ENCODE assay signal across 8 cellular contexts in the genomic region with DNA sequence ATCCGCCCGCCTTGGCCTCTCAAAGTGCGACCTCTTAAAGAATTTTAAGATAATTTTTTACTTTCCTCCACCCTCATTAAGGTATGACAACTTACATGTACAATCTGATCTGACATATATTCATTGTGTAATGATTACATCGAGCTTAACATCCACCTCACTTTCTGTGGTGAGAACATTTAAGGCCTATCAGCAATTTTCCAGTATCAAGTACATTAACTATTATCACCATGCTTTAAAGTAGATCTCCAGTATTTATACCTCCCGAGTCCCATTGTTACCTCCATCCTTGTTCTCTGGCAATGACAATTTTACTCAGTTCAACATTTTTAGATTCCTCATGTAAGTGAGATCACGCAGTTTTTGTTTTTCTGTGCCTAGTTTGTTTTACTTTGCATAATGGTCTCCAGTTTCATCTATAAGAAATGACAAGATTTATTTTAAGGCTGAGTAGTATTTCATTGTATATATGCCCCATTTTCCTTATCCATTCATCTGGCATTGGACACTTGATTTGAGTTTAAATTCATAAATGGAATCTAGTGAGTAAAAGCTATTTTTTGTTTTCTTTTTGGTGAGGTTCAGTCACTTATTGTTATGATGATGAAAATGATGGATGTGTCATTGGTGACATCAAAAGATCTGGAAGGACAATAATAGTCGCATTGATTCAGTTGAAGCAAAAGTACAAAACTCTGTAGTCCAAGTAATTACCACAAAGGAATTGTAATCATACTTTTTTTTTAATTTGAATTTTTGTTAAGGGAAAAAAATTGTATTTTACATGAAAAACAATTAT.
DNase-seq lines count a peak whose midpoint lies in the region; ATAC-seq and TF ChIP-seq lines count a peak whose summit lies in the region.

No MANE protein-coding gene starts in this region.

- intact Hi-C loops in activated T-helper 2 cell treated with anti-CD3 and anti-CD28 coated beads, Interferon-gamma antibody, Interleukin-2, Interleukin-4, amounts not matched to agents 10 μg/mL and 5 μg/mL and 100 μg/mL, durations not matched to agents 14 hours and 24 hours and 36 hours (cut with micrococcal nuclease): no loop called here
- intact Hi-C loops in upper lobe of right lung (cut with DNase I): no loop called here

- H3K27ac ChIP-seq in KMS-11 (peak overlapping the region; percentile 87), upper lobe of right lung (peak overlapping the region; percentile 60)

- H3K4me1 ChIP-seq in KMS-11 (ENCODE audit: low read depth, poor library complexity, severe bottlenecking) (peaks cover under 1% of the 10 kb centered on the region), upper lobe of right lung (no peaks in the 10 kb centered on the region)

- H3K27me3 ChIP-seq in KMS-11 (ENCODE audit: insufficient read depth, low read depth) (no peaks in the 10 kb centered on the region), upper lobe of right lung (peaks cover 9% of the 10 kb centered on the region)

- DNase-seq in activated T-helper 2 cell treated with anti-CD3 and anti-CD28 coated beads, Interferon-gamma antibody, Interleukin-2, Interleukin-4, amounts not matched to agents 10 μg/mL and 5 μg/mL and 100 μg/mL, durations not matched to agents 14 hours and 24 hours and 36 hours (ENCODE audit: low spot score): no peak
- DNase-seq in kidney tubule cell (ENCODE audit: low spot score) (peak; percentile 26), upper lobe of right lung (no peak), cerebellar nuclear complex (lab: John Stamatoyannopoulos, UW) (no peak), NCI-H2029 (lab: John Stamatoyannopoulos, UW) (no peak)

- ATAC-seq in upper lobe of right lung: no peak
- ATAC-seq in HG02852 (IDR thresholded peaks at IDR 0.05; ENCODE audit: unreplicated experiment): no peak

- H3K4me3 Mint-ChIP-seq in activated T-helper 2 cell treated with anti-CD3 and anti-CD28 coated beads, Interferon-gamma antibody, Interleukin-2, Interleukin-4, amounts not matched to agents 10 μg/mL and 5 μg/mL and 100 μg/mL, durations not matched to agents 14 hours and 24 hours and 36 hours (ENCODE audit: low read depth): peak overlapping the region; percentile 80

- peak overlapping the region; percentile 57 for H3K4me2 ChIP-seq in KMS-11

- peak; percentile 22 for TF ChIP-seq POLR2A in GM18526 (IDR thresholded peaks at IDR 0.05; ENCODE audit: extremely low read depth, insufficient read length)

- H2AFZ ChIP-seq in KMS-11 (ENCODE audit: low read depth): no peak overlapping the region

- H3K4me1 Mint-ChIP-seq in activated T-helper 2 cell treated with anti-CD3 and anti-CD28 coated beads, Interferon-gamma antibody, Interleukin-2, Interleukin-4, amounts not matched to agents 10 μg/mL and 5 μg/mL and 100 μg/mL, durations not matched to agents 14 hours and 24 hours and 36 hours (ENCODE audit: low read depth): peaks cover 27% of the 10 kb centered on the region

- no peaks in the 10 kb centered on the region for H3K79me2 ChIP-seq in KMS-11 (ENCODE audit: insufficient read depth, low read depth)

- no peaks in the 10 kb centered on the region for H3K36me3 ChIP-seq in KMS-11 (ENCODE audit: insufficient read depth)
- no peaks in the 10 kb centered on the region for H3K36me3 ChIP-seq in upper lobe of right lung

- H3K9me3 Mint-ChIP-seq in activated T-helper 2 cell treated with anti-CD3 and anti-CD28 coated beads, Interferon-gamma antibody, Interleukin-2, Interleukin-4, amounts not matched to agents 10 μg/mL and 5 μg/mL and 100 μg/mL, durations not matched to agents 14 hours and 24 hours and 36 hours: no peaks in the 10 kb centered on the region

- H3K36me3 Mint-ChIP-seq in activated T-helper 2 cell treated with anti-CD3 and anti-CD28 coated beads, Interferon-gamma antibody, Interleukin-2, Interleukin-4, amounts not matched to agents 10 μg/mL and 5 μg/mL and 100 μg/mL, durations not matched to agents 14 hours and 24 hours and 36 hours (ENCODE audit: low read depth): no peaks in the 10 kb centered on the region

- H3K9me3 ChIP-seq in upper lobe of right lung: no peaks in the 10 kb centered on the region

- no peaks in the 10 kb centered on the region for H3K27me3 Mint-ChIP-seq in activated T-helper 2 cell treated with anti-CD3 and anti-CD28 coated beads, Interferon-gamma antibody, Interleukin-2, Interleukin-4, amounts not matched to agents 10 μg/mL and 5 μg/mL and 100 μg/mL, durations not matched to agents 14 hours and 24 hours and 36 hours (ENCODE audit: low read depth)

- TF ChIP-seq CTCF in KMS-11 (conservative IDR thresholded peaks at IDR 0.05; ENCODE audit: low read depth, low read length): no peak
- TF ChIP-seq CTCF in upper lobe of right lung (IDR thresholded peaks at IDR 0.05): no peak

- H3K4me3 ChIP-seq in KMS-11 (IDR thresholded peaks at IDR 0.05; ENCODE audit: insufficient read depth, low read depth, low read length): no peak overlapping the region
- H3K4me3 ChIP-seq in upper lobe of right lung: peak overlapping the region; percentile 49

- no peaks in the 10 kb centered on the region for H4K20me1 ChIP-seq in KMS-11 (ENCODE audit: insufficient read depth)

- peak overlapping the region; percentile 89 for H3K27ac Mint-ChIP-seq in activated T-helper 2 cell treated with anti-CD3 and anti-CD28 coated beads, Interferon-gamma antibody, Interleukin-2, Interleukin-4, amounts not matched to agents 10 μg/mL and 5 μg/mL and 100 μg/mL, durations not matched to agents 14 hours and 24 hours and 36 hours

- peak overlapping the region; percentile 81 for H3K9ac ChIP-seq in KMS-11
